ENCODE assay signal across 9 cellular contexts in genomic region chr10:93816123-93816747, GRCh38. TPM values are rescaled to one million over a fixed set of nuclear protein-coding genes. Genes with fewer than 3 reads are reported as not detected.
DNase-seq lines count a peak whose midpoint lies in the region; ATAC-seq and TF ChIP-seq lines count a peak whose summit lies in the region.
"Had no signal": no experiment of that assay in that cellular context is flagged by ENCODE, and none has a peak within 500 bp of the region (broad histone marks: within the 10 kb centered on the region; RNA-seq: fewer than 3 reads in every experiment).

No MANE protein-coding gene starts in this region.

- TF ChIP-seq RAD21 in Ishikawa (IDR thresholded peaks at IDR 0.05; ENCODE audit: low read depth): peak; percentile 81

- TF ChIP-seq EP300 in Ishikawa (IDR thresholded peaks at IDR 0.05; ENCODE audit: borderline replicate concordance): no peak

- H3K9me3 ChIP-seq in RWPE2 (ENCODE audit: severe bottlenecking): no peaks in the 10 kb centered on the region

- H3K4me3 ChIP-seq in RWPE2 (ENCODE audit: severe bottlenecking): no peak overlapping the region

- no peaks in the 10 kb centered on the region for H3K27me3 ChIP-seq in RWPE2 (ENCODE audit: insufficient read depth, poor library complexity, severe bottlenecking)

- H3K27ac ChIP-seq in RWPE2 (ENCODE audit: poor library complexity, severe bottlenecking): no peak overlapping the region

- TF ChIP-seq CTCF in GM10266 (IDR thresholded peaks at IDR 0.05; ENCODE audit: control insufficient read depth, insufficient read depth, low read depth, missing control alignments) (peak; percentile 75), RWPE2 (IDR thresholded peaks at IDR 0.05; ENCODE audit: poor library complexity, severe bottlenecking) (peak; percentile 88)

- no peaks in the 10 kb centered on the region for H3K36me3 ChIP-seq in RWPE2 (ENCODE audit: low read depth)

- peaks cover 3% of the 10 kb centered on the region for H3K4me1 ChIP-seq in RWPE2 (ENCODE audit: insufficient read depth, poor library complexity, severe bottlenecking)

- peak; percentile 87 for ATAC-seq in RWPE2 (ENCODE audit: low read depth)
- no peak for ATAC-seq in GM18519 (IDR thresholded peaks at IDR 0.05; ENCODE audit: low FRiP score, unreplicated experiment)

- DNase-seq in A172 (ENCODE audit: low spot score): peak; percentile 72
- peak; percentile 33 for DNase-seq in GM10266 (ENCODE audit: extremely low spot score)
- DNase-seq in RWPE2 (ENCODE audit: low spot score): no peak
- peak; percentile 24 for DNase-seq in brain pericyte (ENCODE audit: low read depth, low spot score)
- DNase-seq in islet precursor cell: peak; percentile 85
- DNase-seq in stimulated activated CD4-positive, alpha-beta T cell treated with anti-CD3 and anti-CD28 coated beads, Interleukin-12 subunit alpha, Interleukin-12 subunit beta, amount 100 ng/mL, for 48 hours (ENCODE audit: low read depth in 2 of 3, low spot score in 1 of 3): peak; percentile 1 to 29 (median 24)

TF ChIP-seq in Ishikawa, 13 proteins besides CTCF, POLR2A, EP300 and RAD21:
- TF ChIP-seq TAF1 (IDR thresholded peaks at IDR 0.05; ENCODE audit: low read depth) (no peak), REST (IDR thresholded peaks at IDR 0.05; ENCODE audit: low read depth) (no peak), CREB1 (IDR thresholded peaks at IDR 0.05; ENCODE audit: low read depth) (no peak), YY1 (IDR thresholded peaks at IDR 0.05; ENCODE audit: low read depth) (no peak), MAX (IDR thresholded peaks at IDR 0.05) (no peak), ZBTB7A (IDR thresholded peaks at IDR 0.05; ENCODE audit: low read depth) (no peak)

RNA-seq across cellular contexts. Expression of gene LGI1, which starts 58.5 kb away (rescaled TPM):
- total RNA-seq in A172 (2014; rRNA removed; shearing (Covaris generic)): not detected in 2 replicates
- total RNA-seq: glomerular endothelial cell had no signal
